In the genomic region with DNA sequence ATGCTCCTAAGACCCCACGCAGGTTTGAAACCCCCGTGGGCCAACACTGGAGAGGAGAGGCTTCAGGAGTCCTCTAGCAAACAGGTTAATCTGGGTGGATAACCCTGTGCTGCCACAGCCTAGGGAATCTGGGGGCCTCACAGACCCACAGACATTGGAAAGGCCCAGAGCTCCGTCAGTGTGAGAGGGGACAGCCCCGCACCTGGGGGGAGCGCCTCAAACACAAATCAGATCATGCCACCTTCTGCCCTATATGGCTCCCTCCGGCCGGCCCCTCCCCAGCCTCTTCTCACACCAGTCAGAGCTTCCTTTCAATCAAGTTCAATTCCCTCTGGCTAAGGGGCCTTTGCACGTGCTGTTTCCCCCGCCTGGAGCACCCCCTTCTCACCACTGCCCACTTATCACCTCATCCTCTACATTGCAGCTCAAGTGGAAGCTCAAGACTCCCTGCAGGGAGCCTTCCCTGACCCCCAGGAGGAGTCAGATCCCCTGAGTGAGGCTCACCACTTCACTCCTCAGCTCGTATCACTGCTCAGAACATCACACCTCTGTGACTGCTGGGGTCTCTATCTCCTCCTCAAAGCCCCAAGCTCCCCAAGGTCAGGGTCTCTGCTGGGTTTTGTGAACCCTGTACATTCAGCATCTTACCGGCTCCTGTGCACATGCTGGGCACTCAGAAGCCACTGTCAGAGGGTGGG, we compare ENCODE assay signal across 23 cellular contexts. TPM values are rescaled to one million over a fixed set of nuclear protein-coding genes. Genes with fewer than 3 reads are reported as not detected.
DNase-seq lines count a peak whose midpoint lies in the region; ATAC-seq and TF ChIP-seq lines count a peak whose summit lies in the region.
"Had no signal": no experiment of that assay in that cellular context is flagged by ENCODE, and none has a peak within 500 bp of the region (broad histone marks: within the 10 kb centered on the region; RNA-seq: fewer than 3 reads in every experiment).

No MANE protein-coding gene starts in this region.

- peak overlapping the region; percentile 10 for H3K9ac ChIP-seq in adipocyte (ENCODE audit: low read length)

- H3K36me3 ChIP-seq in adipocyte (ENCODE audit: control insufficient read depth, insufficient read depth, low read length, severe bottlenecking) = peaks cover 50% of the 10 kb centered on the region
- H3K36me3 ChIP-seq: BE2C had no signal

- no peaks in the 10 kb centered on the region for H3K27me3 ChIP-seq in adipocyte (replicated peaks; ENCODE audit: control insufficient read depth, insufficient read depth, low read length)
- H3K27me3 ChIP-seq: BE2C had no signal

- H3K27ac Mint-ChIP-seq in activated naive CD8-positive, alpha-beta T cell treated with anti-CD3 and anti-CD28 coated beads, Interleukin-2, amount 50 U/mL, for 24 hours = no peak overlapping the region
- H3K27ac Mint-ChIP-seq in activated naive CD8-positive, alpha-beta T cell treated with anti-CD3 and anti-CD28 coated beads for 36 hours = no peak overlapping the region
- peak overlapping the region; percentile 83 for H3K27ac Mint-ChIP-seq in neural crest cell (ENCODE audit: unreplicated experiment)
- peak overlapping the region; percentile 20 to 23 for H3K27ac Mint-ChIP-seq in stimulated activated naive CD8-positive, alpha-beta T cell treated with anti-CD3 and anti-CD28 coated beads, Interleukin-15, amount 100 ng/mL, for 72 hours

- H3K36me3 Mint-ChIP-seq in activated naive CD8-positive, alpha-beta T cell treated with anti-CD3 and anti-CD28 coated beads, Interleukin-2, amount 50 U/mL, for 24 hours (ENCODE audit: low read depth) = no peaks in the 10 kb centered on the region
- H3K36me3 Mint-ChIP-seq in activated naive CD8-positive, alpha-beta T cell treated with anti-CD3 and anti-CD28 coated beads for 36 hours = no peaks in the 10 kb centered on the region
- no peaks in the 10 kb centered on the region for H3K36me3 Mint-ChIP-seq in neural crest cell (ENCODE audit: low read depth)

- peak; percentile 11 for ATAC-seq in activated naive CD8-positive, alpha-beta T cell treated with anti-CD3 and anti-CD28 coated beads, Interleukin-2, amount 50 U/mL, for 24 hours
- peak; percentile 22 for ATAC-seq in stimulated activated naive CD8-positive, alpha-beta T cell treated with anti-CD3 and anti-CD28 coated beads, Interleukin-15, amount 100 ng/mL, for 72 hours
- ATAC-seq: HCT116 had no signal

- H3K4me1 ChIP-seq in adipocyte (ENCODE audit: control insufficient read depth, insufficient read depth, low read length) = peaks cover 54% of the 10 kb centered on the region

- no peak for TF ChIP-seq CTCF in neural crest cell (conservative IDR thresholded peaks at IDR 0.05)

- DNase-seq in activated naive CD8-positive, alpha-beta T cell treated with anti-CD3 and anti-CD28 coated beads, Interleukin-2, amount 50 U/mL, for 24 hours = no peak
- DNase-seq in activated naive CD8-positive, alpha-beta T cell treated with anti-CD3 and anti-CD28 coated beads for 36 hours = no peak
- no peak for DNase-seq in adipocyte (ENCODE audit: low read depth)
- DNase-seq in neural crest cell (ENCODE audit: low read depth, low spot score) = no peak
- DNase-seq in stimulated activated naive CD8-positive, alpha-beta T cell treated with anti-CD3 and anti-CD28 coated beads, Interleukin-15, amount 100 ng/mL, for 72 hours = no peak
- DNase-seq in NCI-H82 (lab: John Stamatoyannopoulos, UW) = no peak
- DNase-seq in superior temporal gyrus (ENCODE audit: extremely low spot score) = no peak
- DNase-seq in NCI-H2171 treated with DMSO at 0.1 percent for 48 hours (lab: John Stamatoyannopoulos, UW) = no peak
- DNase-seq: 8988T, ACHN, BE2C, Calu3, DMS153, IMR-90, Karpas-422, NCI-H1092 treated with DMSO at 0.1 percent for 48 hours, NCI-H1436, NCI-H187, NCI-H446 treated with DMSO at 0.1 percent for 48 hours, NCI-H526, SHP77 had no signal

- peaks cover 16% of the 10 kb centered on the region for H3K4me1 Mint-ChIP-seq in activated naive CD8-positive, alpha-beta T cell treated with anti-CD3 and anti-CD28 coated beads, Interleukin-2, amount 50 U/mL, for 24 hours
- H3K4me1 Mint-ChIP-seq in activated naive CD8-positive, alpha-beta T cell treated with anti-CD3 and anti-CD28 coated beads for 36 hours = peaks cover 14% of the 10 kb centered on the region
- H3K4me1 Mint-ChIP-seq in neural crest cell = peaks cover 19% of the 10 kb centered on the region
- H3K4me1 Mint-ChIP-seq in stimulated activated naive CD8-positive, alpha-beta T cell treated with anti-CD3 and anti-CD28 coated beads, Interleukin-15, amount 100 ng/mL, for 72 hours = peaks cover 39% of the 10 kb centered on the region

- no peak overlapping the region for H3K4me3 Mint-ChIP-seq in activated naive CD8-positive, alpha-beta T cell treated with anti-CD3 and anti-CD28 coated beads, Interleukin-2, amount 50 U/mL, for 24 hours
- no peak overlapping the region for H3K4me3 Mint-ChIP-seq in activated naive CD8-positive, alpha-beta T cell treated with anti-CD3 and anti-CD28 coated beads for 36 hours
- H3K4me3 Mint-ChIP-seq in neural crest cell = no peak overlapping the region
- H3K4me3 Mint-ChIP-seq in stimulated activated naive CD8-positive, alpha-beta T cell treated with anti-CD3 and anti-CD28 coated beads, Interleukin-15, amount 100 ng/mL, for 72 hours = no peak overlapping the region

- no peaks in the 10 kb centered on the region for H3K27me3 Mint-ChIP-seq in activated naive CD8-positive, alpha-beta T cell treated with anti-CD3 and anti-CD28 coated beads, Interleukin-2, amount 50 U/mL, for 24 hours
- no peaks in the 10 kb centered on the region for H3K27me3 Mint-ChIP-seq in activated naive CD8-positive, alpha-beta T cell treated with anti-CD3 and anti-CD28 coated beads for 36 hours
- H3K27me3 Mint-ChIP-seq in neural crest cell (ENCODE audit: low read depth) = no peaks in the 10 kb centered on the region
- no peaks in the 10 kb centered on the region for H3K27me3 Mint-ChIP-seq in stimulated activated naive CD8-positive, alpha-beta T cell treated with anti-CD3 and anti-CD28 coated beads, Interleukin-15, amount 100 ng/mL, for 72 hours

- no peak overlapping the region for H3K4me3 ChIP-seq in adipocyte (ENCODE audit: low read length)

- no peaks in the 10 kb centered on the region for H3K9me3 Mint-ChIP-seq in activated naive CD8-positive, alpha-beta T cell treated with anti-CD3 and anti-CD28 coated beads, Interleukin-2, amount 50 U/mL, for 24 hours
- no peaks in the 10 kb centered on the region for H3K9me3 Mint-ChIP-seq in activated naive CD8-positive, alpha-beta T cell treated with anti-CD3 and anti-CD28 coated beads for 36 hours
- H3K9me3 Mint-ChIP-seq in neural crest cell = no peaks in the 10 kb centered on the region
- no peaks in the 10 kb centered on the region for H3K9me3 Mint-ChIP-seq in stimulated activated naive CD8-positive, alpha-beta T cell treated with anti-CD3 and anti-CD28 coated beads, Interleukin-15, amount 100 ng/mL, for 72 hours

- no peaks in the 10 kb centered on the region for H3K9me3 ChIP-seq in adipocyte (ENCODE audit: control insufficient read depth, low read length)
- H3K9me3 ChIP-seq: BE2C had no signal

RNA-seq across cellular contexts. Expression of gene FBLN2, which starts 24.1 kb away (rescaled TPM):
- 1 to 10 TPM; 1.9 to 3.1 TPM for total RNA-seq in activated naive CD8-positive, alpha-beta T cell treated with anti-CD3 and anti-CD28 coated beads for 36 hours
- 4.9 and 6.3 TPM in 2 replicates for total RNA-seq in neural crest cell
- total RNA-seq: Calu3, H4 had no signal

Comparison
In these comparisons a context has a peak if more than half of its experiments do, and no peak if none do; other contexts are left out.
1. H3K27ac Mint-ChIP-seq: peak in neural crest cell (single experiment) and stimulated activated naive CD8-positive, alpha-beta T cell treated with anti-CD3 and anti-CD28 coated beads, Interleukin-15, amount 100 ng/mL, for 72 hours (2 of 2); none in activated naive CD8-positive, alpha-beta T cell treated with anti-CD3 and anti-CD28 coated beads, Interleukin-2, amount 50 U/mL, for 24 hours (single experiment) and activated naive CD8-positive, alpha-beta T cell treated with anti-CD3 and anti-CD28 coated beads for 36 hours (single experiment).